Comparison of ENCODE assay signal across 9 cellular contexts in genomic region chr19:21084343-21084742, GRCh38. TPM values are rescaled to one million over a fixed set of nuclear protein-coding genes. Genes with fewer than 3 reads are reported as not detected.
DNase-seq lines count a peak whose midpoint lies in the region; ATAC-seq and TF ChIP-seq lines count a peak whose summit lies in the region.
"Had no signal": no experiment of that assay in that cellular context is flagged by ENCODE, and none has a peak within 500 bp of the region (broad histone marks: within the 10 kb centered on the region; RNA-seq: fewer than 3 reads in every experiment).

No MANE protein-coding gene starts in this region.

- H3K4me2 ChIP-seq in mammary epithelial cell (ENCODE audit: insufficient read depth, low read depth, low read length) = no peak overlapping the region

- no peaks in the 10 kb centered on the region for H3K27me3 ChIP-seq in mammary epithelial cell (ENCODE audit: insufficient read depth, low read length)
- H3K27me3 ChIP-seq: neural progenitor cell had no signal

- no peaks in the 10 kb centered on the region for H3K27me3 Mint-ChIP-seq in neural crest cell (ENCODE audit: low read depth)

- no peak overlapping the region for H3K27ac ChIP-seq in mammary epithelial cell (ENCODE audit: insufficient read depth, low read depth, low read length)
- H3K27ac ChIP-seq: neural progenitor cell had no signal

- no CpG with 5 or more reads among the region's 1 CpG for WGBS in mammary epithelial cell (ENCODE audit: low coverage, missing lambda C conversion rate)

- H4K20me1 ChIP-seq in mammary epithelial cell (ENCODE audit: insufficient read depth, low read length) = no peaks in the 10 kb centered on the region

- peaks cover 20% of the 10 kb centered on the region for H3K36me3 Mint-ChIP-seq in neural crest cell (ENCODE audit: low read depth)

- H3K27ac Mint-ChIP-seq in neural crest cell (ENCODE audit: unreplicated experiment) = no peak overlapping the region
- H3K27ac Mint-ChIP-seq: neural progenitor cell had no signal

- CTCF ChIA-PET in mammary epithelial cell (lab: Charles Lee; ENCODE audit: low non-redundant PET) = no interaction called here

- no peak overlapping the region for H3K4me3 ChIP-seq in mammary epithelial cell (replicated peaks in 1 of 3; ENCODE audit: insufficient read depth in 1 of 3, low read depth in 2 of 3, low read length in 3 of 3)

- H3K36me3 ChIP-seq in mammary epithelial cell (ENCODE audit: insufficient read depth, low read length) = no peaks in the 10 kb centered on the region

- dilution Hi-C loops in mammary epithelial cell (cut with HindIII; ENCODE audit: low sequenced_read_pairs) = no loop called here

- H2AFZ ChIP-seq in mammary epithelial cell (ENCODE audit: low read depth, low read length) = no peak overlapping the region
- H2AFZ ChIP-seq: neural progenitor cell had no signal

- H3K4me1 Mint-ChIP-seq in neural crest cell = peaks cover 42% of the 10 kb centered on the region

- DNase-seq in DMS53 treated with DMSO at 0.1 percent for 48 hours (lab: John Stamatoyannopoulos, UW; ENCODE audit: unreplicated experiment) (peak; percentile 3), HT1080 (ENCODE audit: low read depth) (peak; percentile 13), mammary epithelial cell (peak; percentile 65), neural crest cell (ENCODE audit: low read depth, low spot score) (no peak), cerebellar cortex (ENCODE audit: low spot score) (no peak), NCI-H2107 treated with DMSO at 0.1 percent for 48 hours (lab: John Stamatoyannopoulos, UW; ENCODE audit: unreplicated experiment) (no peak)

- no peaks in the 10 kb centered on the region for H3K9me3 Mint-ChIP-seq in neural crest cell

- peaks cover 12% of the 10 kb centered on the region for H3K79me2 ChIP-seq in mammary epithelial cell (ENCODE audit: insufficient read depth, low read length)

- H3K4me1 ChIP-seq in mammary epithelial cell (ENCODE audit: insufficient read depth, low read length) = peaks cover 3% of the 10 kb centered on the region

- no peak overlapping the region for H3K9ac ChIP-seq in mammary epithelial cell (ENCODE audit: insufficient read depth, low read length)
- H3K9ac ChIP-seq: neural progenitor cell had no signal

- in situ Hi-C loops in mammary epithelial cell (cut with MboI; ENCODE audit: low sequenced_read_pairs in 2 of 2) = no loop called here

- BruUV-seq in mammary epithelial cell (replicated peaks; lab: Mats Ljungman, UMichigan) = no TSS peak

- no peak for TF ChIP-seq CTCF in mammary epithelial cell (conservative IDR thresholded peaks at IDR 0.05 in 1 of 2, IDR thresholded peaks at IDR 0.05 in 1 of 2; ENCODE audit: extremely low read depth in 1 of 2, insufficient read depth in 1 of 2, low read depth in 1 of 2, low read length in 2 of 2)
- no peak for TF ChIP-seq CTCF in neural crest cell (conservative IDR thresholded peaks at IDR 0.05)

- intact Hi-C loops in mammary epithelial cell (cut with micrococcal nuclease) = no loop called here

- peak overlapping the region; percentile 100 for H3K4me3 Mint-ChIP-seq in neural crest cell

- H3K9me3 ChIP-seq in mammary epithelial cell (replicated peaks; ENCODE audit: insufficient read depth, low read length) = no peaks in the 10 kb centered on the region

- ATAC-seq in HG03469 (IDR thresholded peaks at IDR 0.05; ENCODE audit: unreplicated experiment) = no peak
- no peak for ATAC-seq in GM21619 (IDR thresholded peaks at IDR 0.05; ENCODE audit: unreplicated experiment)

RNA-seq across cellular contexts. Expression of gene ZNF714, which starts 2.3 kb away (rescaled TPM):
- total RNA-seq in HT1080 (2014; rRNA removed; shearing (Covaris generic)) = 19.3 and 25.3 TPM in 2 replicates
- 11.3 and 13.6 TPM in 2 replicates for polyA plus RNA-seq in HT1080 (2015; cell fraction: cytosol; rRNA removed)
- 10.6 and 16.7 TPM in 2 replicates for polyA plus RNA-seq in HT1080 (2015; cell fraction: nucleus; rRNA removed)
- 10 to 100 TPM in 1 of 2 donors, 1 to 10 TPM in 1; 8.9 to 15.7 TPM for total RNA-seq in mammary epithelial cell
- 4.5 TPM for polyA plus RNA-seq in mammary epithelial cell
- polyA minus RNA-seq in mammary epithelial cell = 7.5 TPM
- total RNA-seq in neural crest cell = 58.9 and 59.2 TPM in 2 replicates

RNA-seq across cellular contexts. Expression of gene ZNF431, which starts 57.5 kb away (rescaled TPM):
- 4.9 and 7.2 TPM in 2 replicates for total RNA-seq in HT1080 (2014; rRNA removed; shearing (Covaris generic))
- 4.4 and 4.8 TPM in 2 replicates for polyA plus RNA-seq in HT1080 (2015; cell fraction: cytosol; rRNA removed)
- polyA plus RNA-seq in HT1080 (2015; cell fraction: nucleus; rRNA removed) = 17.3 and 25.8 TPM in 2 replicates
- total RNA-seq in mammary epithelial cell (10 to 100 TPM; 12.8 to 14.2 TPM), neural crest cell (29.0 and 30.4 TPM in 2 replicates)
- polyA plus RNA-seq in mammary epithelial cell = 4.9 TPM
- polyA minus RNA-seq in mammary epithelial cell = 29.5 TPM

Comparison
In these comparisons a context has a peak if more than half of its experiments do, and no peak if none do; other contexts are left out.
1. DNase-seq: peak in DMS53 treated with DMSO at 0.1 percent for 48 hours (single experiment), HT1080 (single experiment) and mammary epithelial cell (single experiment); none in neural crest cell (single experiment), cerebellar cortex (single experiment) and NCI-H2107 treated with DMSO at 0.1 percent for 48 hours (single experiment).